ENCODE assay signal across 14 cellular contexts in the genomic region with DNA sequence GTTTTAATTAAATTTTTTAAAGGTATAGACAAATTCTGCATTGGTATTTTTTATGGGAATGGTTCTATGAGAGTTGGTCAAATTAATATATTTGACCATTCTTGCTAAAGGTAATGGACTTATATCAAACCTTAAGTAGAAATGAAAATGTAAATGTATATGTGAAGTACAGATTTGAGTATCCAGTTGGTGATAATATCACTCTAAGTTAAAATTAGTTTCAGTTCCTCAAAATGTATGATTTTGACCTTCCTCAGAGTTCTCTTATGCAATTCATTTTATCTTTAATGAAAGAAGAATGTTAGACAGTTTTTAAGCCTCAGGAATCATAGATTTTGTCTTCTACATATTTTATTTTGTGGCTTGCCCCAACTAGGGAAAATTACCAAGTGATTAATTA.
DNase-seq lines count a peak whose midpoint lies in the region; ATAC-seq, FAIRE-seq and TF ChIP-seq lines count a peak whose summit lies in the region.
"Had no signal": no experiment of that assay in that cellular context is flagged by ENCODE, and none has a peak within 500 bp of the region (broad histone marks: within the 10 kb centered on the region; RNA-seq: fewer than 3 reads in every experiment).

No MANE protein-coding gene starts in this region.

- peak; percentile 90 for ATAC-seq in GM19452 (IDR thresholded peaks at IDR 0.05; ENCODE audit: unreplicated experiment)
- ATAC-seq in HG02759 (IDR thresholded peaks at IDR 0.05; ENCODE audit: unreplicated experiment): peak; percentile 72
- ATAC-seq in HG03439 (IDR thresholded peaks at IDR 0.05; ENCODE audit: unreplicated experiment): peak; percentile 77
- ATAC-seq in GM12878: peak; percentile 85
- ATAC-seq: activated CD8-positive, alpha-beta T cell treated with anti-CD3 and anti-CD28 coated beads for 36 hours; natural killer cell treated with Interleukin-12 subunit alpha and Interleukin-12 subunit beta and Interleukin-15 and Interleukin-18, amount 100 ng/mL, for 72 hours had no signal

- RAD21 ChIA-PET in GM12878 (lab: Charles Lee; ENCODE audit: unreplicated experiment): interaction anchor here (1.0 kb wide), 1 partner anchor 22 kb away, joined by 3 read pairs; no protein-coding TSS in a partner anchor

- H4K20me1 ChIP-seq in GM12878 (ENCODE audit: control insufficient read depth, insufficient read depth): no peaks in the 10 kb centered on the region

- H3K4me2 ChIP-seq in GM12878 (ENCODE audit: control insufficient read depth, insufficient read depth): no peak overlapping the region

- no peaks in the 10 kb centered on the region for H3K9me3 ChIP-seq in GM12878 (replicated peaks; ENCODE audit: control insufficient read depth, insufficient read depth, low read length)
- H3K9me3 ChIP-seq in tibial nerve: no peaks in the 10 kb centered on the region

- no peak overlapping the region for H2AFZ ChIP-seq in GM12878 (ENCODE audit: control insufficient read depth, low read depth, low read length)

- no TSS peak for BruUV-seq in GM12878 (replicated peaks; lab: Mats Ljungman, UMichigan)

- TF ChIP-seq CTCF in GM12878 (IDR thresholded peaks at IDR 0.05 in 2 of 3, conservative IDR thresholded peaks at IDR 0.05 in 1 of 3; ENCODE audit: control insufficient read depth in 2 of 3, extremely low read depth in 1 of 3, insufficient read depth in 1 of 3, low read depth in 3 of 3, low read length in 3 of 3) (no peak), tibial nerve (IDR thresholded peaks at IDR 0.05) (no peak)

- SMC1A ChIA-PET in GM12878 (lab: Charles Lee; ENCODE audit: uncharacterized antibody, unreplicated experiment): interaction anchor here (0.9 to 1.2 kb wide), 3 partner anchors 10 to 22 kb away, joined by 3 to 5 read pairs (median 4); no protein-coding TSS in a partner anchor

- intact Hi-C loops in GM12878 (cut with micrococcal nuclease; ENCODE audit: unreplicated experiment): no loop called here

- H3K27me3 ChIP-seq in GM12878 (replicated peaks in 1 of 2; ENCODE audit: control insufficient read depth in 2 of 2, insufficient read depth in 2 of 2, low read length in 1 of 2) (no peaks in the 10 kb centered on the region), tibial nerve (no peaks in the 10 kb centered on the region)

- no peak for TF ChIP-seq RAD21 in GM12878 (IDR thresholded peaks at IDR 0.05; ENCODE audit: insufficient read depth, low read depth, low read length)

- no peak for FAIRE-seq in GM12878 (lab: Jason Lieb, UNC)
- no peak for FAIRE-seq in frontal cortex (lab: Jason Lieb, UNC)
- FAIRE-seq: GM12892, keratinocyte had no signal

- H3K27ac ChIP-seq in GM12878 (ENCODE audit: control insufficient read depth, insufficient read depth): no peak overlapping the region
- H3K27ac ChIP-seq in tibial nerve: no peak overlapping the region

- DNase-seq in GM12878 (ENCODE audit: low read depth, low spot score): no peak
- DNase-seq in frontal cortex (ENCODE audit: low spot score in 2 of 2): no peak
- DNase-seq in tibial nerve (ENCODE audit: low spot score in 2 of 2): no peak
- no peak for DNase-seq in NCI-H187 (lab: John Stamatoyannopoulos, UW)
- DNase-seq: activated CD8-positive, alpha-beta T cell treated with anti-CD3 and anti-CD28 coated beads for 36 hours; Calu3; NCI-H774; T-helper 1 cell had no signal

- CTCF ChIA-PET in GM12878 (lab: Yijun Ruan, JAX): no interaction called here

- H3K79me2 ChIP-seq in GM12878 (ENCODE audit: control insufficient read depth, insufficient read depth, low read length): no peaks in the 10 kb centered on the region

- TF ChIP-seq POLR2A in GM12878 (IDR thresholded peaks at IDR 0.05; ENCODE audit: low read depth, low read length) (no peak), tibial nerve (IDR thresholded peaks at IDR 0.05) (no peak)

- POLR2A ChIA-PET in GM12878 (lab: Charles Lee): no interaction called here

- in situ Hi-C loops in GM12878 (cut with MboI): no loop called here

- H3K36me3 ChIP-seq in GM12878 (ENCODE audit: control insufficient read depth in 2 of 2, insufficient read depth in 2 of 2, low read length in 1 of 2) (no peaks in the 10 kb centered on the region), tibial nerve (no peaks in the 10 kb centered on the region)

- TF ChIP-seq EP300 in GM12878 (IDR thresholded peaks at IDR 0.05; ENCODE audit: borderline replicate concordance in 1 of 2, control insufficient read depth in 1 of 2, low read depth in 2 of 2, low read length in 2 of 2): no peak
- no peak for TF ChIP-seq EP300 in tibial nerve (IDR thresholded peaks at IDR 0.05)

- no peak overlapping the region for H3K4me3 ChIP-seq in GM12878
- no peak overlapping the region for H3K4me3 ChIP-seq in tibial nerve

- H3K4me1 ChIP-seq in GM12878 (ENCODE audit: control insufficient read depth, insufficient read depth, low read length): no peaks in the 10 kb centered on the region
- H3K4me1 ChIP-seq in tibial nerve: no peaks in the 10 kb centered on the region

- H3K9ac ChIP-seq in GM12878 (ENCODE audit: control insufficient read depth, insufficient read depth, low read length): no peak overlapping the region

TF ChIP-seq in GM12878, 131 proteins besides CTCF, POLR2A, EP300 and RAD21:
- peak; percentile 74 for TF ChIP-seq DPF2 (IDR thresholded peaks at IDR 0.05)
- TF ChIP-seq MTA2 (IDR thresholded peaks at IDR 0.05; ENCODE audit: low read depth): peak; percentile 77
- TF ChIP-seq SIX5 (IDR thresholded peaks at IDR 0.05; ENCODE audit: low read depth, low read length, severe bottlenecking): no peak
- 0 out of 2 replicates have a peak, but pooled peaks have one; percentile 28 for TF ChIP-seq ZNF24 (IDR thresholded peaks at IDR 0.05)
- 0 out of 2 replicates have a peak, but pooled peaks have one; percentile 29 for TF ChIP-seq ATF2 (IDR thresholded peaks at IDR 0.05; ENCODE audit: low read length)
- no peak for TF ChIP-seq ZNF592 (IDR thresholded peaks at IDR 0.05)
- no peak for TF ChIP-seq CREM (IDR thresholded peaks at IDR 0.05; ENCODE audit: low read depth)
- no peak for TF ChIP-seq KLF5 (IDR thresholded peaks at IDR 0.05; ENCODE audit: partially characterized antibody)
- no peak for TF ChIP-seq CHD2 (IDR thresholded peaks at IDR 0.05; ENCODE audit: borderline replicate concordance, low read depth, low read length)
- TF ChIP-seq JUNB (IDR thresholded peaks at IDR 0.05): peak; percentile 47; the same call in 1 of the 2 replicates
- TF ChIP-seq RELB (IDR thresholded peaks at IDR 0.05; ENCODE audit: low read depth): 0 out of 2 replicates have a peak, but pooled peaks have one; percentile 17
- TF ChIP-seq SPI1 (IDR thresholded peaks at IDR 0.05; ENCODE audit: borderline replicate concordance, insufficient read depth, low read depth, low read length): peak; percentile 89
TF ChIP-seq in GM12878: peak in this region for 7.
